In genomic region chr14:22994762-22995275, GRCh38 we compare ENCODE assay signal across 7 cellular contexts. TPM values are rescaled to one million over a fixed set of nuclear protein-coding genes. Genes with fewer than 3 reads are reported as not detected.
A peak's percentile ranks its signal among the peaks of the same experiment; 100 is the strongest.
DNase-seq lines count a peak whose midpoint lies in the region; FAIRE-seq and TF ChIP-seq lines count a peak whose summit lies in the region.

No MANE protein-coding gene starts in this region.

- no peak for FAIRE-seq in RCC 7860 (lab: Jason Lieb, UNC)

- TF ChIP-seq POLR2A in NB4 (IDR thresholded peaks at IDR 0.05; ENCODE audit: extremely low read depth, insufficient read length), result no peak

- DNase-seq in GM12864 (ENCODE audit: low read depth) (no peak), NB4 (ENCODE audit: low read depth) (peak; percentile 68), left ventricle myocardium inferior (no peak), RCC 7860 (ENCODE audit: low spot score) (no peak), NCI-H187 (lab: John Stamatoyannopoulos, UW) (no peak)
- DNase-seq in activated T-cell treated with anti-CD3 and anti-CD28 coated beads, Interleukin-2, amount 50 U/mL, for 48 hours, result peak; percentile 33 to 49
- peak; percentile 17 for DNase-seq in stimulated activated CD4-positive, alpha-beta T cell treated with anti-CD3 and anti-CD28 coated beads, Interleukin-1b, Interleukin-23, amount 100 ng/mL, for 48 hours

- TF ChIP-seq CTCF in GM12864 (IDR thresholded peaks at IDR 0.05; ENCODE audit: low read depth, low read length, missing control alignments) (peak; percentile 64), NB4 (IDR thresholded peaks at IDR 0.05; ENCODE audit: low read depth, low read length) (peak; percentile 80), left ventricle myocardium inferior (IDR thresholded peaks at IDR 0.05; ENCODE audit: borderline replicate concordance) (peak; percentile 66)

- no peaks in the 10 kb centered on the region for H3K27me3 ChIP-seq in left ventricle myocardium inferior (ENCODE audit: low read depth)

- peaks cover 3% of the 10 kb centered on the region for H3K36me3 ChIP-seq in left ventricle myocardium inferior

- intact Hi-C loops in left ventricle myocardium inferior (cut with micrococcal nuclease), result no loop called here

- H3K9me3 ChIP-seq in left ventricle myocardium inferior (replicated peaks), result no peaks in the 10 kb centered on the region

- no peak overlapping the region for H3K27ac ChIP-seq in left ventricle myocardium inferior (replicated peaks)

- H3K4me3 ChIP-seq in GM12864 (ENCODE audit: low read depth, low read length) (no peak overlapping the region), NB4 (ENCODE audit: low read depth, low read length) (no peak overlapping the region), left ventricle myocardium inferior (no peak overlapping the region)

- peaks cover 21% of the 10 kb centered on the region for H3K4me1 ChIP-seq in left ventricle myocardium inferior

RNA-seq across cellular contexts. Expression of gene AJUBA, which starts 12.5 kb away (rescaled TPM):
- total RNA-seq in left ventricle myocardium inferior, result 7.2 TPM

RNA-seq across cellular contexts. Expression of gene C14orf93, which starts 15.1 kb away (rescaled TPM):
- total RNA-seq in left ventricle myocardium inferior, result 4.9 TPM

RNA-seq across cellular contexts. Expression of gene HAUS4, which starts 37.9 kb away (rescaled TPM):
- 17.9 TPM for total RNA-seq in left ventricle myocardium inferior

RNA-seq across cellular contexts. Expression of gene PSMB5, which starts 39.9 kb away (rescaled TPM):
- total RNA-seq in left ventricle myocardium inferior, result 118 TPM

RNA-seq across cellular contexts. Expression of gene PSMB11, which starts 47.2 kb away (rescaled TPM):
- not detected for total RNA-seq in left ventricle myocardium inferior

Comparison
In these comparisons a context has a peak if more than half of its experiments do, and no peak if none do; other contexts are left out.
1. DNase-seq: peak in NB4 (single experiment), activated T-cell treated with anti-CD3 and anti-CD28 coated beads, Interleukin-2, amount 50 U/mL, for 48 hours (2 of 2) and stimulated activated CD4-positive, alpha-beta T cell treated with anti-CD3 and anti-CD28 coated beads, Interleukin-1b, Interleukin-23, amount 100 ng/mL, for 48 hours (single experiment); none in GM12864 (single experiment), left ventricle myocardium inferior (single experiment), RCC 7860 (single experiment) and NCI-H187 (0 of 2).
2. Peak in every context shown above with its lines, with median percentiles within 50 percentile points of each other: CTCF ChIP-seq.